Comparison of ENCODE assay signal across 24 cellular contexts in genomic region chr5:169272111-169272510, GRCh38. TPM values are rescaled to one million over a fixed set of nuclear protein-coding genes. Genes with fewer than 3 reads are reported as not detected.
"Had no signal": no experiment of that assay in that cellular context is flagged by ENCODE, and none has a peak within 500 bp of the region (broad histone marks: within the 10 kb centered on the region; RNA-seq: fewer than 3 reads in every experiment).

No MANE protein-coding gene starts in this region.

- H3K27ac Mint-ChIP-seq: activated CD8-positive, alpha-beta T cell treated with anti-CD3 and anti-CD28 coated beads for 36 hours; activated naive CD8-positive, alpha-beta T cell treated with anti-CD3 and anti-CD28 coated beads, Interleukin-2, amount 10 ng/mL, durations not matched to agents 7 days and 5 days; activated T-cell treated with anti-CD3 and anti-CD28 coated beads, Interleukin-2, amount 50 U/mL, for 72 hours; activated T-helper 2 cell treated with anti-CD3 and anti-CD28 coated beads, Interferon-gamma antibody, Interleukin-2, Interleukin-4, amounts not matched to agents 10 μg/mL and 5 μg/mL and 100 μg/mL, durations not matched to agents 14 hours and 24 hours and 36 hours had no signal

- H3K27ac ChIP-seq: adrenal gland, SJSA1 had no signal

- H3K4me1 Mint-ChIP-seq: activated naive CD8-positive, alpha-beta T cell treated with anti-CD3 and anti-CD28 coated beads, Interleukin-2, amount 10 ng/mL, durations not matched to agents 7 days and 5 days had no signal

- ATAC-seq: activated CD4-positive, CD25-positive, alpha-beta regulatory T cell treated with anti-CD3 and anti-CD28 coated beads, Interleukin-2, amount 50 U/mL, for 24 hours; activated CD8-positive, alpha-beta T cell treated with anti-CD3 and anti-CD28 coated beads for 36 hours; activated T-cell treated with anti-CD3 and anti-CD28 coated beads, Interleukin-2, amount 50 U/mL, for 72 hours; Panc1; SK-N-SH treated with all-trans-retinoic acid at 6 μM for 48 hours had no signal

- H3K9me3 ChIP-seq: adrenal gland, SJSA1 had no signal

- DNase-seq: activated CD4-positive, alpha-beta T cell treated with anti-CD3 and anti-CD28 coated beads for 4 hours; activated CD8-positive, alpha-beta memory T cell treated with anti-CD3 and anti-CD28 coated beads, Interleukin-2, amount 50 U/mL, for 4 hours; activated CD8-positive, alpha-beta T cell treated with anti-CD3 and anti-CD28 coated beads for 36 hours; activated naive CD4-positive, alpha-beta T cell treated with anti-CD3 and anti-CD28 coated beads, Interleukin-2, amount 50 U/mL, for 16 hours; activated naive CD8-positive, alpha-beta T cell treated with anti-CD3 and anti-CD28 coated beads, Interleukin-2, amount 10 ng/mL, durations not matched to agents 7 days and 5 days; activated T-cell treated with anti-CD3 and anti-CD28 coated beads, Interleukin-2, amount 50 U/mL, for 72 hours; adrenal gland; anterior cingulate cortex; caudate nucleus; Kasumi-1; NCI-H1048; NCI-H146; NCI-H2081 treated with DMSO at 0.1 percent for 48 hours; NK-92 treated with Interleukin-12 subunit alpha and Interleukin-12 subunit beta, amount 100 ng/mL, for 24 hours; OCI-M1; Right ventricle myocardium superior; RPMI8226; SW 1271 had no signal

- H3K4me3 Mint-ChIP-seq: activated CD8-positive, alpha-beta T cell treated with anti-CD3 and anti-CD28 coated beads for 36 hours; activated naive CD8-positive, alpha-beta T cell treated with anti-CD3 and anti-CD28 coated beads, Interleukin-2, amount 10 ng/mL, durations not matched to agents 7 days and 5 days; activated T-cell treated with anti-CD3 and anti-CD28 coated beads, Interleukin-2, amount 50 U/mL, for 72 hours had no signal

- H3K4me3 ChIP-seq: adrenal gland, SJSA1 had no signal

- H3K27me3 Mint-ChIP-seq: activated CD8-positive, alpha-beta T cell treated with anti-CD3 and anti-CD28 coated beads for 36 hours had no signal

- H3K36me3 ChIP-seq: adrenal gland had no signal

- H3K27me3 ChIP-seq: adrenal gland, SJSA1 had no signal

- H3K36me3 Mint-ChIP-seq: activated naive CD8-positive, alpha-beta T cell treated with anti-CD3 and anti-CD28 coated beads, Interleukin-2, amount 10 ng/mL, durations not matched to agents 7 days and 5 days had no signal

- H3K4me1 ChIP-seq: adrenal gland had no signal

- H3K9me3 Mint-ChIP-seq: activated CD8-positive, alpha-beta T cell treated with anti-CD3 and anti-CD28 coated beads for 36 hours; activated naive CD8-positive, alpha-beta T cell treated with anti-CD3 and anti-CD28 coated beads, Interleukin-2, amount 10 ng/mL, durations not matched to agents 7 days and 5 days; activated T-cell treated with anti-CD3 and anti-CD28 coated beads, Interleukin-2, amount 50 U/mL, for 72 hours; activated T-helper 2 cell treated with anti-CD3 and anti-CD28 coated beads, Interferon-gamma antibody, Interleukin-2, Interleukin-4, amounts not matched to agents 10 μg/mL and 5 μg/mL and 100 μg/mL, durations not matched to agents 14 hours and 24 hours and 36 hours had no signal

RNA-seq across cellular contexts. Expression of gene SLIT3, which starts 28.8 kb away (rescaled TPM):
- total RNA-seq: activated naive CD8-positive, alpha-beta T cell treated with anti-CD3 and anti-CD28 coated beads, Interleukin-2, amount 10 ng/mL, durations not matched to agents 7 days and 5 days; T-helper 1 cell treated with Interleukin-12 subunit alpha and Interleukin-12 subunit beta and Interleukin-4 antibody, amounts not matched to agents 30 ng/mL and 1 ng/mL, for 36 hours had no signal
